26 cellular contexts compared by ENCODE assay signal in genomic region chr5:14229181-14229580, GRCh38.
DNase-seq lines count a peak whose midpoint lies in the region; ATAC-seq and TF ChIP-seq lines count a peak whose summit lies in the region.
"Had no signal": no experiment of that assay in that cellular context is flagged by ENCODE, and none has a peak within 500 bp of the region (broad histone marks: within the 10 kb centered on the region; RNA-seq: fewer than 3 reads in every experiment).

No MANE protein-coding gene starts in this region.

- H3K36me3 ChIP-seq in right atrium auricular region (no peaks in the 10 kb centered on the region), RWPE2 (ENCODE audit: low read depth) (peaks cover 4% of the 10 kb centered on the region; the same call in 1 of the 2 replicates)

- H3K4me1 Mint-ChIP-seq in stimulated activated naive B cell treated with anti-CD40 and anti-IgM and Interleukin-4, amounts not matched to agents 10 μg/mL and 1 μg/mL and 100 μg/mL, for 72 hours, result peaks cover 48 to 69% of the 10 kb centered on the region in 2 donors
- H3K4me1 Mint-ChIP-seq: activated CD4-positive, alpha-beta memory T cell treated with anti-CD3 and anti-CD28 coated beads, Interleukin-2, amount 10 ng/mL, durations not matched to agents 7 days and 5 days; activated T-helper 17 cell treated with anti-CD3 and anti-CD28 coated beads, Interleukin-2, amount 50 U/mL, for 72 hours; stimulated activated naive CD8-positive, alpha-beta T cell treated with anti-CD3 and anti-CD28 coated beads, Interleukin-15, amount 100 ng/mL, for 72 hours had no signal

- no peak for DNase-seq in Right ventricle myocardium inferior (ENCODE audit: missing footprints)
- DNase-seq in right atrium auricular region (ENCODE audit: low spot score), result no peak
- no peak for DNase-seq in RWPE2 (ENCODE audit: low spot score)
- DNase-seq in left lobe of liver (ENCODE audit: low spot score), result no peak
- no peak for DNase-seq in stimulated activated naive B cell treated with anti-CD40 and anti-IgM and Interleukin-4, amounts not matched to agents 10 μg/mL and 1 μg/mL and 100 μg/mL, for 72 hours
- no peak for DNase-seq in COR-L47 (lab: John Stamatoyannopoulos, UW)
- DNase-seq in mucosa of gallbladder (ENCODE audit: low spot score), result no peak
- DNase-seq in NCI-H1417 treated with DMSO at 0.1 percent for 48 hours (lab: John Stamatoyannopoulos, UW), result no peak
- DNase-seq: 8988T; activated CD4-positive, alpha-beta memory T cell treated with anti-CD3 and anti-CD28 coated beads, Interleukin-2, amount 10 ng/mL, durations not matched to agents 7 days and 5 days; activated CD8-positive, alpha-beta memory T cell treated with anti-CD3 and anti-CD28 coated beads, Interleukin-2, amount 50 U/mL, for 48 hours; activated naive CD4-positive, alpha-beta T cell treated with anti-CD3 and anti-CD28 coated beads, Interleukin-2, amount 50 U/mL, for 16 hours; amygdala; cortex of kidney; effector memory CD8-positive, alpha-beta T cell; erythroblast; H9; mammary epithelial cell; NCI-H187 treated with DMSO at 0.1 percent for 48 hours; NCI-H524; stimulated activated naive CD8-positive, alpha-beta T cell treated with anti-CD3 and anti-CD28 coated beads, Interleukin-15, amount 100 ng/mL, for 72 hours had no signal

- H3K4me3 ChIP-seq in right atrium auricular region (no peak overlapping the region), RWPE2 (ENCODE audit: severe bottlenecking) (no peak overlapping the region)
- H3K4me3 ChIP-seq: SK-N-MC had no signal

- peak; percentile 71 for ATAC-seq in Right ventricle myocardium inferior
- no peak; the same call in 2 of the 3 replicates for ATAC-seq in RWPE2 (ENCODE audit: low read depth)
- ATAC-seq in left lobe of liver, result peak; percentile 76
- ATAC-seq in stimulated activated naive B cell treated with anti-CD40 and anti-IgM and Interleukin-4, amounts not matched to agents 10 μg/mL and 1 μg/mL and 100 μg/mL, for 72 hours (replicated peaks), result no peak
- ATAC-seq: activated CD4-positive, CD25-positive, alpha-beta regulatory T cell treated with anti-CD3 and anti-CD28 coated beads, Interleukin-2, amount 50 U/mL, for 24 hours; activated T-helper 17 cell treated with anti-CD3 and anti-CD28 coated beads, Interleukin-2, amount 50 U/mL, for 72 hours; effector memory CD8-positive, alpha-beta T cell; stimulated activated naive CD8-positive, alpha-beta T cell treated with anti-CD3 and anti-CD28 coated beads, Interleukin-15, amount 100 ng/mL, for 72 hours had no signal

- H3K27me3 ChIP-seq in right atrium auricular region (no peaks in the 10 kb centered on the region), RWPE2 (ENCODE audit: insufficient read depth, poor library complexity, severe bottlenecking) (no peaks in the 10 kb centered on the region)

- H3K4me3 Mint-ChIP-seq in stimulated activated naive B cell treated with anti-CD40 and anti-IgM and Interleukin-4, amounts not matched to agents 10 μg/mL and 1 μg/mL and 100 μg/mL, for 72 hours, result no peak overlapping the region
- H3K4me3 Mint-ChIP-seq: activated CD4-positive, alpha-beta memory T cell treated with anti-CD3 and anti-CD28 coated beads, Interleukin-2, amount 10 ng/mL, durations not matched to agents 7 days and 5 days; activated T-helper 17 cell treated with anti-CD3 and anti-CD28 coated beads, Interleukin-2, amount 50 U/mL, for 72 hours; effector memory CD8-positive, alpha-beta T cell; H9; stimulated activated naive CD8-positive, alpha-beta T cell treated with anti-CD3 and anti-CD28 coated beads, Interleukin-15, amount 100 ng/mL, for 72 hours; T-helper 1 cell treated with Interleukin-12 subunit alpha and Interleukin-12 subunit beta and Interleukin-4 antibody, amounts not matched to agents 30 μg/mL and 1 μg/mL, for 36 hours had no signal

- peaks cover 0 to 24% of the 10 kb centered on the region in 2 donors for H3K4me1 ChIP-seq in right atrium auricular region
- peaks cover 38% of the 10 kb centered on the region for H3K4me1 ChIP-seq in RWPE2 (ENCODE audit: insufficient read depth, poor library complexity, severe bottlenecking)

- H3K36me3 Mint-ChIP-seq in stimulated activated naive B cell treated with anti-CD40 and anti-IgM and Interleukin-4, amounts not matched to agents 10 μg/mL and 1 μg/mL and 100 μg/mL, for 72 hours, result peaks cover 0 to 2% of the 10 kb centered on the region in 2 donors

- TF ChIP-seq CTCF in right atrium auricular region (IDR thresholded peaks at IDR 0.05) (no peak), RWPE2 (IDR thresholded peaks at IDR 0.05; ENCODE audit: poor library complexity, severe bottlenecking) (no peak)

- H3K27ac Mint-ChIP-seq in stimulated activated naive B cell treated with anti-CD40 and anti-IgM and Interleukin-4, amounts not matched to agents 10 μg/mL and 1 μg/mL and 100 μg/mL, for 72 hours, result peak overlapping the region; percentile 51
- H3K27ac Mint-ChIP-seq: activated CD4-positive, alpha-beta memory T cell treated with anti-CD3 and anti-CD28 coated beads, Interleukin-2, amount 10 ng/mL, durations not matched to agents 7 days and 5 days; activated T-helper 17 cell treated with anti-CD3 and anti-CD28 coated beads, Interleukin-2, amount 50 U/mL, for 72 hours; effector memory CD8-positive, alpha-beta T cell; progenitor cell of endocrine pancreas; stimulated activated naive CD8-positive, alpha-beta T cell treated with anti-CD3 and anti-CD28 coated beads, Interleukin-15, amount 100 ng/mL, for 72 hours; T-helper 1 cell treated with Interleukin-12 subunit alpha and Interleukin-12 subunit beta and Interleukin-4 antibody, amounts not matched to agents 30 μg/mL and 1 μg/mL, for 36 hours had no signal

- intact Hi-C loops in Right ventricle myocardium inferior (cut with DNase I), result no loop called here

- H3K9me3 ChIP-seq in right atrium auricular region (no peaks in the 10 kb centered on the region), RWPE2 (ENCODE audit: severe bottlenecking) (no peaks in the 10 kb centered on the region)

- H3K27ac ChIP-seq in right atrium auricular region (no peak overlapping the region), RWPE2 (ENCODE audit: poor library complexity, severe bottlenecking) (peak overlapping the region; percentile 78)
- H3K27ac ChIP-seq: SK-N-MC had no signal

- H3K9me3 Mint-ChIP-seq in stimulated activated naive B cell treated with anti-CD40 and anti-IgM and Interleukin-4, amounts not matched to agents 10 μg/mL and 1 μg/mL and 100 μg/mL, for 72 hours, result peaks cover 0 to 2% of the 10 kb centered on the region in 2 donors
- H3K9me3 Mint-ChIP-seq: activated CD4-positive, alpha-beta memory T cell treated with anti-CD3 and anti-CD28 coated beads, Interleukin-2, amount 10 ng/mL, durations not matched to agents 7 days and 5 days; activated T-helper 17 cell treated with anti-CD3 and anti-CD28 coated beads, Interleukin-2, amount 50 U/mL, for 72 hours; effector memory CD8-positive, alpha-beta T cell; H9; stimulated activated naive CD8-positive, alpha-beta T cell treated with anti-CD3 and anti-CD28 coated beads, Interleukin-15, amount 100 ng/mL, for 72 hours; T-helper 1 cell treated with Interleukin-12 subunit alpha and Interleukin-12 subunit beta and Interleukin-4 antibody, amounts not matched to agents 30 μg/mL and 1 μg/mL, for 36 hours had no signal

- no peaks in the 10 kb centered on the region for H3K27me3 Mint-ChIP-seq in stimulated activated naive B cell treated with anti-CD40 and anti-IgM and Interleukin-4, amounts not matched to agents 10 μg/mL and 1 μg/mL and 100 μg/mL, for 72 hours
- H3K27me3 Mint-ChIP-seq: progenitor cell of endocrine pancreas; stimulated activated naive CD8-positive, alpha-beta T cell treated with anti-CD3 and anti-CD28 coated beads, Interleukin-15, amount 100 ng/mL, for 72 hours had no signal

Comparison
In these comparisons a context has a peak if more than half of its experiments do, and no peak if none do; other contexts are left out.
1. ATAC-seq: peak in Right ventricle myocardium inferior (single experiment) and left lobe of liver (single experiment); none in RWPE2 (single experiment) and stimulated activated naive B cell treated with anti-CD40 and anti-IgM and Interleukin-4, amounts not matched to agents 10 μg/mL and 1 μg/mL and 100 μg/mL, for 72 hours (0 of 2).